In genomic region chr2:48343571-48344440, GRCh38 we compare ENCODE assay signal across 1 cellular context.
A peak's percentile ranks its signal among the peaks of the same experiment; 100 is the strongest.
TF ChIP-seq lines count a peak whose summit lies in the region.

No MANE protein-coding gene starts in this region.

TF ChIP-seq in HepG2, 621 proteins besides CTCF, POLR2A, EP300 and RAD21 (continued from another document and continues in another):
- TF ChIP-seq SNAPC4 (CRISPR knock-in tag; IDR thresholded peaks at IDR 0.05) = no peak
- TF ChIP-seq SRSF1 (optimal IDR thresholded peaks at IDR 0.05; ENCODE audit: low read depth, low read length) = no peak
- TF ChIP-seq HNF4A (CRISPR knock-in tag; IDR thresholded peaks at IDR 0.05) = 0 out of 2 replicates have a peak, but pooled peaks have one; percentile 19
- no peak for TF ChIP-seq HBP1 (CRISPR knock-in tag; IDR thresholded peaks at IDR 0.05; ENCODE audit: low read depth)
- TF ChIP-seq, protein P1, sequence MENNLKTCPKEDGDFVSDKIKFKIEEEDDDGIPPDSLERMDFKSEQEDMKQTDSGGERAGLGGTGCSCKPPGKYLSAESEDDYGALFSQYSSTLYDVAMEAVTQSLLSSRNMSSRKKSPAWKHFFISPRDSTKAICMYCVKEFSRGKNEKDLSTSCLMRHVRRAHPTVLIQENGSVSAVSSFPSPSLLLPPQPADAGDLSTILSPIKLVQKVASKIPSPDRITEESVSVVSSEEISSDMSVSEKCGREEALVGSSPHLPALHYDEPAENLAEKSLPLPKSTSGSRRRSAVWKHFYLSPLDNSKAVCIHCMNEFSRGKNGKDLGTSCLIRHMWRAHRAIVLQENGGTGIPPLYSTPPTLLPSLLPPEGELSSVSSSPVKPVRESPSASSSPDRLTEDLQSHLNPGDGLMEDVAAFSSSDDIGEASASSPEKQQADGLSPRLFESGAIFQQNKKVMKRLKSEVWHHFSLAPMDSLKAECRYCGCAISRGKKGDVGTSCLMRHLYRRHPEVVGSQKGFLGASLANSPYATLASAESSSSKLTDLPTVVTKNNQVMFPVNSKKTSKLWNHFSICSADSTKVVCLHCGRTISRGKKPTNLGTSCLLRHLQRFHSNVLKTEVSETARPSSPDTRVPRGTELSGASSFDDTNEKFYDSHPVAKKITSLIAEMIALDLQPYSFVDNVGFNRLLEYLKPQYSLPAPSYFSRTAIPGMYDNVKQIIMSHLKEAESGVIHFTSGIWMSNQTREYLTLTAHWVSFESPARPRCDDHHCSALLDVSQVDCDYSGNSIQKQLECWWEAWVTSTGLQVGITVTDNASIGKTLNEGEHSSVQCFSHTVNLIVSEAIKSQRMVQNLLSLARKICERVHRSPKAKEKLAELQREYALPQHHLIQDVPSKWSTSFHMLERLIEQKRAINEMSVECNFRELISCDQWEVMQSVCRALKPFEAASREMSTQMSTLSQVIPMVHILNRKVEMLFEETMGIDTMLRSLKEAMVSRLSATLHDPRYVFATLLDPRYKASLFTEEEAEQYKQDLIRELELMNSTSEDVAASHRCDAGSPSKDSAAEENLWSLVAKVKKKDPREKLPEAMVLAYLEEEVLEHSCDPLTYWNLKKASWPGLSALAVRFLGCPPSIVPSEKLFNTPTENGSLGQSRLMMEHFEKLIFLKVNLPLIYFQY (CRISPR knock-in tag; IDR thresholded peaks at IDR 0.05; ENCODE audit: borderline replicate concordance) = no peak; the same call in 1 of the 2 replicates
- no peak for TF ChIP-seq SYNCRIP (IDR thresholded peaks at IDR 0.05; ENCODE audit: insufficient read depth, low read depth, low read length)
- TF ChIP-seq, protein P2, sequence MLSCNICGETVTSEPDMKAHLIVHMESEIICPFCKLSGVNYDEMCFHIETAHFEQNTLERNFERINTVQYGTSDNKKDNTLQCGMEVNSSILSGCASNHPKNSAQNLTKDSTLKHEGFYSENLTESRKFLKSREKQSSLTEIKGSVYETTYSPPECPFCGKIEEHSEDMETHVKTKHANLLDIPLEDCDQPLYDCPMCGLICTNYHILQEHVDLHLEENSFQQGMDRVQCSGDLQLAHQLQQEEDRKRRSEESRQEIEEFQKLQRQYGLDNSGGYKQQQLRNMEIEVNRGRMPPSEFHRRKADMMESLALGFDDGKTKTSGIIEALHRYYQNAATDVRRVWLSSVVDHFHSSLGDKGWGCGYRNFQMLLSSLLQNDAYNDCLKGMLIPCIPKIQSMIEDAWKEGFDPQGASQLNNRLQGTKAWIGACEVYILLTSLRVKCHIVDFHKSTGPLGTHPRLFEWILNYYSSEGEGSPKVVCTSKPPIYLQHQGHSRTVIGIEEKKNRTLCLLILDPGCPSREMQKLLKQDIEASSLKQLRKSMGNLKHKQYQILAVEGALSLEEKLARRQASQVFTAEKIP (CRISPR knock-in tag; IDR thresholded peaks at IDR 0.05; ENCODE audit: borderline replicate concordance) = no peak
- no peak for TF ChIP-seq ZNF557 (CRISPR knock-in tag; IDR thresholded peaks at IDR 0.05)
- TF ChIP-seq, protein P3, sequence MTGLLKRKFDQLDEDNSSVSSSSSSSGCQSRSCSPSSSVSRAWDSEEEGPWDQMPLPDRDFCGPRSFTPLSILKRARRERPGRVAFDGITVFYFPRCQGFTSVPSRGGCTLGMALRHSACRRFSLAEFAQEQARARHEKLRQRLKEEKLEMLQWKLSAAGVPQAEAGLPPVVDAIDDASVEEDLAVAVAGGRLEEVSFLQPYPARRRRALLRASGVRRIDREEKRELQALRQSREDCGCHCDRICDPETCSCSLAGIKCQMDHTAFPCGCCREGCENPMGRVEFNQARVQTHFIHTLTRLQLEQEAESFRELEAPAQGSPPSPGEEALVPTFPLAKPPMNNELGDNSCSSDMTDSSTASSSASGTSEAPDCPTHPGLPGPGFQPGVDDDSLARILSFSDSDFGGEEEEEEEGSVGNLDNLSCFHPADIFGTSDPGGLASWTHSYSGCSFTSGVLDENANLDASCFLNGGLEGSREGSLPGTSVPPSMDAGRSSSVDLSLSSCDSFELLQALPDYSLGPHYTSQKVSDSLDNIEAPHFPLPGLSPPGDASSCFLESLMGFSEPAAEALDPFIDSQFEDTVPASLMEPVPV (CRISPR knock-in tag; IDR thresholded peaks at IDR 0.05) = no peak
- peak; percentile 37; the same call in 1 of the 3 replicates for TF ChIP-seq MXI1 (IDR thresholded peaks at IDR 0.05; ENCODE audit: borderline replicate concordance, low read depth, low read length)
- TF ChIP-seq ZNF574 (CRISPR knock-in tag; IDR thresholded peaks at IDR 0.05) = no peak
- 0 out of 2 replicates have a peak, but pooled peaks have one; percentile 48 for TF ChIP-seq ZNF784 (CRISPR knock-in tag; IDR thresholded peaks at IDR 0.05; ENCODE audit: borderline replicate concordance)
- TF ChIP-seq TRAFD1 (CRISPR knock-in tag; IDR thresholded peaks at IDR 0.05; ENCODE audit: borderline replicate concordance) = no peak
- peak; percentile 49; the same call in 1 of the 2 replicates for TF ChIP-seq MED1 (CRISPR knock-in tag; IDR thresholded peaks at IDR 0.05)
- no peak for TF ChIP-seq HINFP (CRISPR knock-in tag; IDR thresholded peaks at IDR 0.05; ENCODE audit: low read depth)
- no peak for TF ChIP-seq E2F1 (CRISPR knock-in tag; IDR thresholded peaks at IDR 0.05)
- no peak for TF ChIP-seq HOXA9 (CRISPR knock-in tag; IDR thresholded peaks at IDR 0.05; ENCODE audit: borderline replicate concordance)
- TF ChIP-seq ZFX (CRISPR knock-in tag; IDR thresholded peaks at IDR 0.05; ENCODE audit: low read depth) = no peak
- no peak for TF ChIP-seq ZNF550 (CRISPR knock-in tag; IDR thresholded peaks at IDR 0.05; ENCODE audit: borderline replicate concordance)
- TF ChIP-seq, protein P4, sequence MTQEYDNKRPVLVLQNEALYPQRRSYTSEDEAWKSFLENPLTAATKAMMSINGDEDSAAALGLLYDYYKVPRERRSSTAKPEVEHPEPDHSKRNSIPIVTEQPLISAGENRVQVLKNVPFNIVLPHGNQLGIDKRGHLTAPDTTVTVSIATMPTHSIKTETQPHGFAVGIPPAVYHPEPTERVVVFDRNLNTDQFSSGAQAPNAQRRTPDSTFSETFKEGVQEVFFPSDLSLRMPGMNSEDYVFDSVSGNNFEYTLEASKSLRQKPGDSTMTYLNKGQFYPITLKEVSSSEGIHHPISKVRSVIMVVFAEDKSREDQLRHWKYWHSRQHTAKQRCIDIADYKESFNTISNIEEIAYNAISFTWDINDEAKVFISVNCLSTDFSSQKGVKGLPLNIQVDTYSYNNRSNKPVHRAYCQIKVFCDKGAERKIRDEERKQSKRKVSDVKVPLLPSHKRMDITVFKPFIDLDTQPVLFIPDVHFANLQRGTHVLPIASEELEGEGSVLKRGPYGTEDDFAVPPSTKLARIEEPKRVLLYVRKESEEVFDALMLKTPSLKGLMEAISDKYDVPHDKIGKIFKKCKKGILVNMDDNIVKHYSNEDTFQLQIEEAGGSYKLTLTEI (CRISPR knock-in tag; conservative IDR thresholded peaks at IDR 0.05) = no peak
- no peak for TF ChIP-seq ERF (CRISPR knock-in tag; IDR thresholded peaks at IDR 0.05)
- no peak for TF ChIP-seq ZNF841 (CRISPR knock-in tag; IDR thresholded peaks at IDR 0.05; ENCODE audit: borderline replicate concordance)
- no peak for TF ChIP-seq RBFOX2 (IDR thresholded peaks at IDR 0.05; ENCODE audit: low read depth, low read length)
- no peak for TF ChIP-seq ZSCAN22 (CRISPR knock-in tag; IDR thresholded peaks at IDR 0.05)
- no peak for TF ChIP-seq RFXAP (CRISPR knock-in tag; IDR thresholded peaks at IDR 0.05; ENCODE audit: borderline replicate concordance)
